ENCODE assay signal across 8 cellular contexts in genomic region chr5:80406980-80407734, GRCh38. TPM values are rescaled to one million over a fixed set of nuclear protein-coding genes. Genes with fewer than 3 reads are reported as not detected.
DNase-seq lines count a peak whose midpoint lies in the region; ATAC-seq and TF ChIP-seq lines count a peak whose summit lies in the region.

No MANE protein-coding gene starts in this region.

- TF ChIP-seq CTCF in AG04450 (IDR thresholded peaks at IDR 0.05; ENCODE audit: low read depth, low read length) (no peak), thyroid gland (IDR thresholded peaks at IDR 0.05) (no peak)

- POLR2A ChIA-PET in AG04450 (lab: Yijun Ruan, JAX) = interaction anchor here (0.6 kb wide), 2 partner anchors 67 to 1961 kb away, joined by 3 read pairs; no protein-coding TSS in a partner anchor

- H3K4me3 ChIP-seq in AG04450 (ENCODE audit: low read depth, low read length) = peak overlapping the region; percentile 80
- H3K4me3 ChIP-seq in thyroid gland (replicated peaks in 1 of 3) = peak overlapping the region in 2 of 3 donors; percentile 51 to 91

- H3K9me3 ChIP-seq in AG04450 (ENCODE audit: control insufficient read depth, insufficient read depth, low read length) (peaks cover 4% of the 10 kb centered on the region; the same call in 1 of the 2 replicates), thyroid gland (no peaks in the 10 kb centered on the region)

- WGBS in thyroid gland, 2 donors = 24 to 26% methylated on average over 31 of the region's 31 CpGs

- CTCF ChIA-PET in AG04450 (lab: Charles Lee) = interaction anchor here (0.6 to 1.1 kb wide), 3 partner anchors 317 to 897 kb away, joined by 3 read pairs; no protein-coding TSS in a partner anchor

- no peaks in the 10 kb centered on the region for H3K36me3 ChIP-seq in thyroid gland

- DNase-seq in AG04450 (ENCODE audit: low read depth, low spot score) = no peak
- peak; percentile 39 for DNase-seq in RPMI7951 (ENCODE audit: low read depth)
- peak; percentile 16 for DNase-seq in medulla oblongata (ENCODE audit: extremely low spot score)
- peak; percentile 2 to 12 for DNase-seq in thyroid gland
- no peak for DNase-seq in activated gamma-delta T cell (lab: John Stamatoyannopoulos, UW)

- intact Hi-C loops in thyroid gland (cut with DNase I) = loop anchor here (5.0 kb wide), 1 partner anchor 80 kb away; the partner anchor contains the start of gene FAM151B

- H3K27me3 ChIP-seq in AG04450 (ENCODE audit: control insufficient read depth, insufficient read depth, low read length) (no peaks in the 10 kb centered on the region), thyroid gland (no peaks in the 10 kb centered on the region)

- peak overlapping the region; percentile 98 for H3K27ac ChIP-seq in AG04450 (ENCODE audit: low read depth, low read length)
- peak overlapping the region; percentile 98 for H3K27ac ChIP-seq in cingulate gyrus (ENCODE audit: low read depth, low read length)
- peak overlapping the region; percentile 97 to 98 (median 98) for H3K27ac ChIP-seq in thyroid gland

- H3K4me1 ChIP-seq in thyroid gland = peaks cover 22 to 31% of the 10 kb centered on the region in 2 donors

- no peak for TF ChIP-seq POLR2A in thyroid gland (IDR thresholded peaks at IDR 0.05)

- peak; percentile 39 for ATAC-seq in GM19397 (IDR thresholded peaks at IDR 0.05; ENCODE audit: unreplicated experiment)
- no peak for ATAC-seq in GM21576 (IDR thresholded peaks at IDR 0.05; ENCODE audit: unreplicated experiment)

RNA-seq across cellular contexts. Expression of gene ZFYVE16, which starts 0.7 kb away (rescaled TPM):
- polyA plus RNA-seq in AG04450 (2011; rRNA removed) = 12.4 and 15.8 TPM in 2 replicates
- 9.3 and 19.7 TPM in 2 replicates for polyA minus RNA-seq in AG04450 (2011; rRNA and poly(A)+ RNA removed)
- 15.3 and 20.3 TPM in 2 replicates for total RNA-seq in RPMI7951 (2014; rRNA removed; shearing (Covaris generic))
- total RNA-seq in thyroid gland = 10 to 100 TPM; 31.8 to 64.7 (median 45.2) TPM

Comparison
In these comparisons a context has a peak if more than half of its experiments do, and no peak if none do; other contexts are left out.
1. DNase-seq: peak in RPMI7951 (single experiment), medulla oblongata (single experiment) and thyroid gland (2 of 2); none in AG04450 (single experiment) and activated gamma-delta T cell (single experiment).
2. Peak in every context shown above with its lines, with median percentiles within 50 percentile points of each other: H3K27ac ChIP-seq.